Comparison of ENCODE assay signal across 8 cellular contexts in the genomic region with DNA sequence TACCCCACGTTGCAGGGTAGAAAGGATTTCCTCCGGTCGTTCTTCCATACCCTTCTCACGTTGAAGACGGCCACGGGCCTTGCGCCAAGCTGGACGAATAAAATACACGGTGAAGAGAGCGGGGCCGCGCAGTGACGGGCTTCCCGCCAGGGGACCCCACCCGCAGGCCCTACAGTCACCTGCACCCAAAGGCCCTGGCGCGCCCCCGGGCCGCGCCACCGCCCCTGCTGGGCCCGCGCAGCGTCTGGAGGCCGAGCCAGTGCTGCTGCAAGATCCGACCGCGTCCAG. TPM values are rescaled to one million over a fixed set of nuclear protein-coding genes. Genes with fewer than 3 reads are reported as not detected.
DNase-seq lines count a peak whose midpoint lies in the region; ATAC-seq and TF ChIP-seq lines count a peak whose summit lies in the region.

No MANE protein-coding gene starts in this region.

- peak overlapping the region; percentile 89 for H3K4me2 ChIP-seq in mammary epithelial cell (ENCODE audit: insufficient read depth, low read depth, low read length)

- H3K36me3 ChIP-seq in heart right ventricle = peaks cover 0 to 18% (median 0%) of the 10 kb centered on the region in 9 donors
- H3K36me3 ChIP-seq in mammary epithelial cell (ENCODE audit: insufficient read depth, low read length) = no peaks in the 10 kb centered on the region
- H3K36me3 ChIP-seq in mucosa of descending colon (ENCODE audit: low read depth) = no peaks in the 10 kb centered on the region
- H3K36me3 ChIP-seq in aorta (ENCODE audit: control insufficient read depth in 1 of 2, insufficient read depth in 2 of 2, low read length in 1 of 2) = no peaks in the 10 kb centered on the region

- H4K20me1 ChIP-seq in mammary epithelial cell (ENCODE audit: insufficient read depth, low read length) = no peaks in the 10 kb centered on the region

- peaks cover 41% of the 10 kb centered on the region for H3K79me2 ChIP-seq in mammary epithelial cell (ENCODE audit: insufficient read depth, low read length)

- no TSS peak for BruUV-seq in mammary epithelial cell (replicated peaks; lab: Mats Ljungman, UMichigan)

- dilution Hi-C loops in mammary epithelial cell (cut with HindIII; ENCODE audit: low sequenced_read_pairs) = no loop called here

- H3K27me3 ChIP-seq in heart right ventricle (no peaks in the 10 kb centered on the region), mammary epithelial cell (ENCODE audit: insufficient read depth, low read length) (no peaks in the 10 kb centered on the region), aorta (ENCODE audit: control insufficient read depth in 1 of 2, insufficient read depth in 2 of 2, low read length in 1 of 2) (no peaks in the 10 kb centered on the region)

- H3K4me3 ChIP-seq in heart right ventricle (peak overlapping the region; percentile 62 to 96 (median 74)), mammary epithelial cell (replicated peaks in 1 of 3; ENCODE audit: insufficient read depth in 1 of 3, low read depth in 2 of 3, low read length in 3 of 3) (peak overlapping the region; percentile 59 to 91 (median 76)), mucosa of descending colon (peak overlapping the region; percentile 33), aorta (ENCODE audit: low read length in 2 of 2) (peak overlapping the region; percentile 23 to 73)

- no peak for ATAC-seq in heart right ventricle
- no peak for ATAC-seq in left cardiac atrium
- ATAC-seq in mucosa of descending colon = no peak
- ATAC-seq in aorta (ENCODE audit: low FRiP score) = no peak
- ATAC-seq in HG03442 (IDR thresholded peaks at IDR 0.05; ENCODE audit: unreplicated experiment) = no peak
- no peak for ATAC-seq in HG03039 (IDR thresholded peaks at IDR 0.05; ENCODE audit: unreplicated experiment)

- CTCF ChIA-PET in mammary epithelial cell (lab: Charles Lee; ENCODE audit: low non-redundant PET) = no interaction called here

- H3K4me1 ChIP-seq in heart right ventricle (peaks cover 3 to 43% (median 32%) of the 10 kb centered on the region in 9 donors), mammary epithelial cell (ENCODE audit: insufficient read depth, low read length) (peaks cover 26% of the 10 kb centered on the region), mucosa of descending colon (ENCODE audit: low read depth) (peaks cover 13% of the 10 kb centered on the region), aorta (ENCODE audit: control insufficient read depth in 1 of 2, insufficient read depth in 2 of 2, low read length in 2 of 2) (no peaks in the 10 kb centered on the region)

- no peak for DNase-seq in heart right ventricle
- no peak for DNase-seq in left cardiac atrium
- no peak for DNase-seq in mammary epithelial cell
- no peak for DNase-seq in mucosa of descending colon
- DNase-seq in aorta = no peak
- no peak for DNase-seq in NCI-H128 (lab: John Stamatoyannopoulos, UW; ENCODE audit: unreplicated experiment)

- 0% methylated on average over 28 of the region's 28 CpGs for WGBS in heart right ventricle, 2 donors
- WGBS in mammary epithelial cell (ENCODE audit: low coverage, missing lambda C conversion rate) = 0% methylated on average over 13 of the region's 28 CpGs
- 0% methylated on average over 28 of the region's 28 CpGs for WGBS in aorta, 2 donors

- peak overlapping the region; percentile 93 for H2AFZ ChIP-seq in mammary epithelial cell (ENCODE audit: low read depth, low read length)

- in situ Hi-C loops in mammary epithelial cell (cut with MboI; ENCODE audit: low sequenced_read_pairs in 2 of 2) = no loop called here

- intact Hi-C loops in heart right ventricle (cut with DNase I) (loop anchor here in 1 of 10 donors (5.0 kb wide), 1 partner anchor 110 kb away; no protein-coding TSS in a partner anchor), left cardiac atrium (cut with DNase I) (no loop called here), mammary epithelial cell (cut with micrococcal nuclease) (no loop called here), mucosa of descending colon (cut with DNase I, micrococcal nuclease) (no loop called here), aorta (cut with DNase I) (loop anchor here (2.0 to 10.0 kb wide), 4 partner anchors 143 to 350 kb away; partner anchors contain the start of genes CNDP2 (in 2 of the 2) and CYB5A (in 2 of the 2))

- H3K27ac ChIP-seq in heart right ventricle = peak overlapping the region in 9 of 10 donors; percentile 86 to 96 (median 90)
- peak overlapping the region; percentile 30 for H3K27ac ChIP-seq in mammary epithelial cell (ENCODE audit: insufficient read depth, low read depth, low read length)
- H3K27ac ChIP-seq in aorta (ENCODE audit: low read depth in 1 of 2, low read length in 2 of 2) = no peak overlapping the region

- peak overlapping the region; percentile 49 for H3K9ac ChIP-seq in mammary epithelial cell (ENCODE audit: insufficient read depth, low read length)

- TF ChIP-seq CTCF in heart right ventricle (IDR thresholded peaks at IDR 0.05) (peak in 1 of 9 donors; percentile 12), mammary epithelial cell (conservative IDR thresholded peaks at IDR 0.05 in 1 of 2, IDR thresholded peaks at IDR 0.05 in 1 of 2; ENCODE audit: extremely low read depth in 1 of 2, insufficient read depth in 1 of 2, low read depth in 1 of 2, low read length in 2 of 2) (no peak), mucosa of descending colon (IDR thresholded peaks at IDR 0.05) (no peak)

- H3K9me3 ChIP-seq in heart right ventricle (no peaks in the 10 kb centered on the region), mammary epithelial cell (replicated peaks; ENCODE audit: insufficient read depth, low read length) (no peaks in the 10 kb centered on the region), mucosa of descending colon (no peaks in the 10 kb centered on the region), aorta (ENCODE audit: control insufficient read depth, low read length) (no peaks in the 10 kb centered on the region)

RNA-seq across cellular contexts. Expression of gene FBXO15, which starts 0.2 kb away (rescaled TPM):
- 1 to 10 TPM in 1 of 10 donors, under 1 TPM in 6, not detected in 3; 0.19 to 1.3 (median 0.38) TPM for total RNA-seq in heart right ventricle
- under 1 TPM; 0.14 to 0.88 TPM for polyA plus RNA-seq in heart right ventricle
- total RNA-seq in left cardiac atrium = under 1 TPM in 1 of 2 donors, not detected in 1; 0.47 TPM
- under 1 TPM; 0.33 to 0.73 TPM for total RNA-seq in mammary epithelial cell
- 0.36 TPM for polyA plus RNA-seq in mammary epithelial cell
- polyA minus RNA-seq in mammary epithelial cell = not detected
- 1 to 10 TPM in 1 of 3 donors, under 1 TPM in 1, not detected in 1; 0.43 to 1.0 TPM for total RNA-seq in mucosa of descending colon
- total RNA-seq in aorta = under 1 TPM; 0.51 to 0.52 TPM
- polyA plus RNA-seq in aorta = 1 to 10 TPM in 1 of 2 donors, not detected in 1; 3.5 TPM

RNA-seq across cellular contexts. Expression of gene TIMM21, which starts 0.9 kb away (rescaled TPM):
- 100 to 1,000 TPM in 9 of 10 donors, 10 to 100 TPM in 1; 81.9 to 141 (median 122) TPM for total RNA-seq in heart right ventricle
- 10 to 100 TPM; 64.4 to 77.9 TPM for polyA plus RNA-seq in heart right ventricle
- 100 to 1,000 TPM in 1 of 2 donors, 10 to 100 TPM in 1; 95.3 to 114 TPM for total RNA-seq in left cardiac atrium
- total RNA-seq in mammary epithelial cell = 10 to 100 TPM; 23.0 to 37.5 TPM
- polyA plus RNA-seq in mammary epithelial cell = 57.2 TPM
- polyA minus RNA-seq in mammary epithelial cell = 45.8 TPM
- 10 to 100 TPM; 26.1 to 46.1 (median 34.8) TPM for total RNA-seq in mucosa of descending colon
- total RNA-seq in aorta = 10 to 100 TPM; 18.6 to 20.5 TPM
- 10 to 100 TPM; 12.8 to 56.8 TPM for polyA plus RNA-seq in aorta

Comparison
In these comparisons a context has a peak if more than half of its experiments do, and no peak if none do; other contexts are left out.
1. H3K27ac ChIP-seq: peak in heart right ventricle (9 of 10) and mammary epithelial cell (single experiment); none in aorta (0 of 2).
2. intact Hi-C loops: an anchor here in aorta (2.0 to 10.0 kb wide); none called in left cardiac atrium, mammary epithelial cell and mucosa of descending colon.
3. Peak in every context shown above with its lines, with median percentiles within 50 percentile points of each other: H3K4me3 ChIP-seq.